ENCODE assay signal across 37 cellular contexts in the genomic region with DNA sequence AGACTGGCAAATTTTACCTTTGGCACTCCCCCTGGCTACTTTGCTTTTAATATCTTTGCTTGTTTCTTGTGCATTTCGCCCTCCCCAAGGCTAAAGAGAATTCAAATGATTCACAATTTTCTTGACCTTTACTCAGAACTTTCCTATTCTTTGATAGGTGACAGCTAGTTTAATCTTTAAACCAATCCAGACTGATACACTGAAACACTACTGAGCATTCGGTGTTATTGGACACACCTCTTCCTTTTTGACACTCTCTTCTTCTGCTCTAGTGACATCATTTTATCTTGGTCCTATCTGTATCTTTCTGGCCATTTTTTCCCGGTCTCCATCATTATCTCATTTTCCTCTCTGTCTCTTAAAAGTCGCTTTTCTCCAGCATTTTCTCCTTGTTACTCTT.
"Had no signal": no experiment of that assay in that cellular context is flagged by ENCODE, and none has a peak within 500 bp of the region (broad histone marks: within the 10 kb centered on the region; RNA-seq: fewer than 3 reads in every experiment).

No MANE protein-coding gene starts in this region.

- H3K27me3 ChIP-seq: adrenal gland, cardiac muscle cell had no signal

- H3K4me1 Mint-ChIP-seq: activated B cell treated with CpG ODN at 0.5 μM for 24 hours; activated CD4-positive, alpha-beta T cell treated with anti-CD3 and anti-CD28 coated beads, Interleukin-2, amount 10 ng/mL, durations not matched to agents 24 days and 14 days; activated naive CD8-positive, alpha-beta T cell treated with anti-CD3 and anti-CD28 coated beads for 36 hours; activated T-helper 17 cell treated with anti-CD3 and anti-CD28 coated beads, Interleukin-2, amount 50 U/mL, for 72 hours; brain; central memory CD8-positive, alpha-beta T cell had no signal

- H3K36me3 ChIP-seq: adrenal gland, cardiac muscle cell had no signal

- DNase-seq: activated B cell treated with CpG ODN at 0.5 μM for 24 hours; activated CD4-positive, alpha-beta memory T cell treated with anti-CD3 and anti-CD28 coated beads for 36 hours; activated CD4-positive, alpha-beta T cell treated with anti-CD3 and anti-CD28 coated beads for 4 hours; activated CD4-positive, alpha-beta T cell treated with anti-CD3 and anti-CD28 coated beads, Interleukin-2, amount 10 ng/mL, durations not matched to agents 24 days and 14 days; activated CD4-positive, alpha-beta T cell treated with anti-CD3 and anti-CD28 coated beads, Interleukin-2, amount 50 U/mL, for 1 hour; activated CD4-positive, alpha-beta T cell treated with anti-CD3 and anti-CD28 coated beads, Interleukin-2, amount 50 U/mL, for 4 hours; activated CD4-positive, CD25-positive, alpha-beta regulatory T cell treated with anti-CD3 and anti-CD28 coated beads, Interleukin-2, amount 50 U/mL, for 72 hours; activated CD8-positive, alpha-beta memory T cell treated with anti-CD3 and anti-CD28 coated beads, Interleukin-2, amount 50 U/mL, for 4 hours; activated CD8-positive, alpha-beta T cell treated with anti-CD3 and anti-CD28 coated beads for 36 hours; activated effector memory CD4-positive, alpha-beta T cell treated with anti-CD3 and anti-CD28 coated beads, Interleukin-2, amount 50 U/mL, for 16 hours; activated gamma-delta T cell treated with Interleukin-2 at 50 U/mL for 16 hours; activated naive CD4-positive, alpha-beta T cell; activated naive CD4-positive, alpha-beta T cell treated with anti-CD3 and anti-CD28 coated beads for 36 hours; activated naive CD4-positive, alpha-beta T cell treated with anti-CD3 and anti-CD28 coated beads, Interleukin-2, amount 50 U/mL, for 16 hours; activated naive CD8-positive, alpha-beta T cell treated with anti-CD3 and anti-CD28 coated beads for 36 hours; activated T-cell treated with anti-CD3 and anti-CD28 coated beads for 4 hours; activated T-cell treated with anti-CD3 and anti-CD28 coated beads, Interleukin-2, amount 50 U/mL, for 1 hour; activated T-cell treated with anti-CD3 and anti-CD28 coated beads, Interleukin-2, amount 50 U/mL, for 4 hours; activated T-cell treated with anti-CD3 and anti-CD28 coated beads, Interleukin-2, amount 50 U/mL, for 72 hours; amniotic stem cell; aorta; cerebellar nuclear complex; T-helper 1 cell; T-helper 2 cell; T-helper 9 cell had no signal

- ATAC-seq: activated CD8-positive, alpha-beta T cell treated with anti-CD3 and anti-CD28 coated beads for 36 hours; activated naive CD4-positive, alpha-beta T cell treated with anti-CD3 and anti-CD28 coated beads, Interleukin-2, amount 50 U/mL, for 72 hours; activated T-cell treated with anti-CD3 and anti-CD28 coated beads, Interleukin-2, amount 50 U/mL, for 4 hours; activated T-cell treated with anti-CD3 and anti-CD28 coated beads, Interleukin-2, amount 50 U/mL, for 72 hours; activated T-helper 17 cell treated with anti-CD3 and anti-CD28 coated beads, Interleukin-2, amount 50 U/mL, for 72 hours had no signal

- H3K36me3 Mint-ChIP-seq: activated CD4-positive, alpha-beta memory T cell treated with anti-CD3 and anti-CD28 coated beads for 36 hours; activated naive CD4-positive, alpha-beta T cell treated with anti-CD3 and anti-CD28 coated beads, Interleukin-2, amount 50 U/mL, for 72 hours; activated naive CD8-positive, alpha-beta T cell treated with anti-CD3 and anti-CD28 coated beads for 36 hours; brain had no signal

- H3K27me3 Mint-ChIP-seq: activated B cell treated with CpG ODN at 0.5 μM for 24 hours; activated CD4-positive, alpha-beta memory T cell treated with anti-CD3 and anti-CD28 coated beads for 36 hours; activated CD4-positive, alpha-beta T cell treated with anti-CD3 and anti-CD28 coated beads, Interleukin-2, amount 10 ng/mL, durations not matched to agents 24 days and 14 days; activated CD8-positive, alpha-beta T cell treated with anti-CD3 and anti-CD28 coated beads for 36 hours; activated naive CD8-positive, alpha-beta T cell treated with anti-CD3 and anti-CD28 coated beads for 36 hours; activated T-helper 17 cell treated with anti-CD3 and anti-CD28 coated beads, Interleukin-2, amount 50 U/mL, for 72 hours; central memory CD8-positive, alpha-beta T cell had no signal

- H3K4me3 Mint-ChIP-seq: activated B cell treated with CpG ODN at 0.5 μM for 24 hours; activated CD4-positive, alpha-beta memory T cell treated with anti-CD3 and anti-CD28 coated beads for 36 hours; activated CD4-positive, alpha-beta T cell treated with anti-CD3 and anti-CD28 coated beads, Interleukin-2, amount 10 ng/mL, durations not matched to agents 24 days and 14 days; activated CD8-positive, alpha-beta T cell treated with anti-CD3 and anti-CD28 coated beads for 36 hours; activated naive CD4-positive, alpha-beta T cell treated with anti-CD3 and anti-CD28 coated beads for 36 hours; activated naive CD8-positive, alpha-beta T cell treated with anti-CD3 and anti-CD28 coated beads for 36 hours; activated T-cell treated with anti-CD3 and anti-CD28 coated beads, Interleukin-2, amount 50 U/mL, for 4 hours; activated T-cell treated with anti-CD3 and anti-CD28 coated beads, Interleukin-2, amount 50 U/mL, for 72 hours; activated T-helper 1 cell treated with anti-CD3 and anti-CD28 coated beads, Interleukin-12 subunit alpha, Interleukin-12 subunit beta, Interleukin-2, Interleukin-4 antibody, amounts not matched to agents 30 ng/mL and 10 ng/mL and 1 ng/mL, durations not matched to agents 14 hours and 24 hours and 36 hours; activated T-helper 17 cell treated with anti-CD3 and anti-CD28 coated beads, Interleukin-2, amount 50 U/mL, for 72 hours; brain; central memory CD8-positive, alpha-beta T cell; T-helper 1 cell treated with Interleukin-12 subunit alpha and Interleukin-12 subunit beta and Interleukin-4 antibody, amounts not matched to agents 30 μg/mL and 1 μg/mL, for 36 hours; T-helper 2 cell treated with Interferon-gamma antibody and Interleukin-4, amounts not matched to agents 5 μg/mL and 100 μg/mL, for 36 hours had no signal

- H3K27ac Mint-ChIP-seq: activated B cell treated with CpG ODN at 0.5 μM for 24 hours; activated CD4-positive, alpha-beta memory T cell treated with anti-CD3 and anti-CD28 coated beads for 36 hours; activated CD4-positive, alpha-beta T cell treated with anti-CD3 and anti-CD28 coated beads, Interleukin-2, amount 10 ng/mL, durations not matched to agents 24 days and 14 days; activated CD8-positive, alpha-beta T cell treated with anti-CD3 and anti-CD28 coated beads for 36 hours; activated naive CD4-positive, alpha-beta T cell treated with anti-CD3 and anti-CD28 coated beads for 36 hours; activated naive CD4-positive, alpha-beta T cell treated with anti-CD3 and anti-CD28 coated beads, Interleukin-2, amount 50 U/mL, for 72 hours; activated naive CD8-positive, alpha-beta T cell treated with anti-CD3 and anti-CD28 coated beads for 36 hours; activated T-cell treated with anti-CD3 and anti-CD28 coated beads, Interleukin-2, amount 50 U/mL, for 72 hours; activated T-helper 1 cell treated with anti-CD3 and anti-CD28 coated beads, Interleukin-12 subunit alpha, Interleukin-12 subunit beta, Interleukin-2, Interleukin-4 antibody, amounts not matched to agents 30 ng/mL and 10 ng/mL and 1 ng/mL, durations not matched to agents 14 hours and 24 hours and 36 hours; activated T-helper 17 cell treated with anti-CD3 and anti-CD28 coated beads, Interleukin-2, amount 50 U/mL, for 72 hours; brain; T-helper 1 cell treated with Interleukin-12 subunit alpha and Interleukin-12 subunit beta and Interleukin-4 antibody, amounts not matched to agents 30 μg/mL and 1 μg/mL, for 36 hours; T-helper 2 cell treated with Interferon-gamma antibody and Interleukin-4, amounts not matched to agents 5 μg/mL and 100 μg/mL, for 36 hours had no signal

- H3K4me1 ChIP-seq: adrenal gland had no signal

- H3K27ac ChIP-seq: adrenal gland, cardiac muscle cell, VCaP had no signal

- H3K9me3 ChIP-seq: adrenal gland had no signal

- H3K9me3 Mint-ChIP-seq: activated B cell treated with CpG ODN at 0.5 μM for 24 hours; activated CD4-positive, alpha-beta T cell treated with anti-CD3 and anti-CD28 coated beads, Interleukin-2, amount 10 ng/mL, durations not matched to agents 24 days and 14 days; activated CD8-positive, alpha-beta T cell treated with anti-CD3 and anti-CD28 coated beads for 36 hours; activated naive CD4-positive, alpha-beta T cell treated with anti-CD3 and anti-CD28 coated beads for 36 hours; activated naive CD4-positive, alpha-beta T cell treated with anti-CD3 and anti-CD28 coated beads, Interleukin-2, amount 50 U/mL, for 72 hours; activated naive CD8-positive, alpha-beta T cell treated with anti-CD3 and anti-CD28 coated beads for 36 hours; activated T-cell treated with anti-CD3 and anti-CD28 coated beads, Interleukin-2, amount 50 U/mL, for 4 hours; activated T-cell treated with anti-CD3 and anti-CD28 coated beads, Interleukin-2, amount 50 U/mL, for 72 hours; activated T-helper 1 cell treated with anti-CD3 and anti-CD28 coated beads, Interleukin-12 subunit alpha, Interleukin-12 subunit beta, Interleukin-2, Interleukin-4 antibody, amounts not matched to agents 30 ng/mL and 10 ng/mL and 1 ng/mL, durations not matched to agents 14 hours and 24 hours and 36 hours; activated T-helper 17 cell treated with anti-CD3 and anti-CD28 coated beads, Interleukin-2, amount 50 U/mL, for 72 hours; central memory CD8-positive, alpha-beta T cell; T-helper 1 cell treated with Interleukin-12 subunit alpha and Interleukin-12 subunit beta and Interleukin-4 antibody, amounts not matched to agents 30 μg/mL and 1 μg/mL, for 36 hours; T-helper 2 cell treated with Interferon-gamma antibody and Interleukin-4, amounts not matched to agents 5 μg/mL and 100 μg/mL, for 36 hours had no signal

- FAIRE-seq: bronchial epithelial cell, TTC549 had no signal

- H3K4me3 ChIP-seq: adrenal gland, cardiac muscle cell had no signal
